ENCODE assay signal across 2 cellular contexts in the genomic region with DNA sequence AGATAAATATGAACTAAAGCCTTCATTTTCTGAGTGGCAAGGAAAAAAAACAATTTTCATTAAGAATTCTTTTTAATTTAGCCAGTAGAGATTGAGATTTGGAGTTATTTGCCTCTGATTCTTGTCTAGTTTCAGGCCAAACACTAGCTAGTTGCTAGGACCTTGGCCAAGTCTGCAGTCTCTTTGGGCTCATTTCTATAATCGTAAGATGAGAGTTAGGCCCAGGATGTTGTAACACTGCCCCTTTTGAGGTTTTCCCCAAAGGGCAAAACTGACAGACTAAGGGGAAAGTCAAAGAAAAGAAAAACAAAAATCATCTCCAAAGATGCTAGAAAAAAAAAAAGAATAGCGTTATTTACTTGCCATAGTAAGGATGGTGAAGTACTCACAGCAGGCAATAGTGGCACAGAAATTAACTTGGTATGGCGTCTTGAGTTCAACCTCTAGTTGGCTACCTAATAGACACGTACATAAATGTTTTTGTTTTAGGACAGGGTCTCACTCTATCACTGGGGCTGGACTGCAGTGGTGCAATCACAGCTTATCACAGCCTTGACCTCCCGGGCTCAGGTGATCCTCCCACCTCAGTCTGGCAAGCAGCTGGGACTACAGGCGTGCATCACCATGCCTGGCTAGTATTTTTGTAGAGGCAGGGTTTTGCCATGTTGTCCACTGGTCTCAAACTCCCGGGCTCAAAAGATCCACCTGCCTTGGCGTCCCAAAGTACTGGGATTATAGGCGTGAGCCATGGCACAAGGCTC.
TF ChIP-seq lines count a peak whose summit lies in the region.

No MANE protein-coding gene starts in this region.

TF ChIP-seq in WTC11, 78 proteins besides CTCF, POLR2A, EP300 and RAD21:
- TF ChIP-seq, protein P1, sequence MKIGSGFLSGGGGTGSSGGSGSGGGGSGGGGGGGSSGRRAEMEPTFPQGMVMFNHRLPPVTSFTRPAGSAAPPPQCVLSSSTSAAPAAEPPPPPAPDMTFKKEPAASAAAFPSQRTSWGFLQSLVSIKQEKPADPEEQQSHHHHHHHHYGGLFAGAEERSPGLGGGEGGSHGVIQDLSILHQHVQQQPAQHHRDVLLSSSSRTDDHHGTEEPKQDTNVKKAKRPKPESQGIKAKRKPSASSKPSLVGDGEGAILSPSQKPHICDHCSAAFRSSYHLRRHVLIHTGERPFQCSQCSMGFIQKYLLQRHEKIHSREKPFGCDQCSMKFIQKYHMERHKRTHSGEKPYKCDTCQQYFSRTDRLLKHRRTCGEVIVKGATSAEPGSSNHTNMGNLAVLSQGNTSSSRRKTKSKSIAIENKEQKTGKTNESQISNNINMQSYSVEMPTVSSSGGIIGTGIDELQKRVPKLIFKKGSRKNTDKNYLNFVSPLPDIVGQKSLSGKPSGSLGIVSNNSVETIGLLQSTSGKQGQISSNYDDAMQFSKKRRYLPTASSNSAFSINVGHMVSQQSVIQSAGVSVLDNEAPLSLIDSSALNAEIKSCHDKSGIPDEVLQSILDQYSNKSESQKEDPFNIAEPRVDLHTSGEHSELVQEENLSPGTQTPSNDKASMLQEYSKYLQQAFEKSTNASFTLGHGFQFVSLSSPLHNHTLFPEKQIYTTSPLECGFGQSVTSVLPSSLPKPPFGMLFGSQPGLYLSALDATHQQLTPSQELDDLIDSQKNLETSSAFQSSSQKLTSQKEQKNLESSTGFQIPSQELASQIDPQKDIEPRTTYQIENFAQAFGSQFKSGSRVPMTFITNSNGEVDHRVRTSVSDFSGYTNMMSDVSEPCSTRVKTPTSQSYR (CRISPR knock-in tag; IDR thresholded peaks at IDR 0.05): no peak

TF ChIP-seq in HEK293T, 16 proteins besides CTCF, POLR2A, EP300 and RAD21:
- TF ChIP-seq FOXK2 (IDR thresholded peaks at IDR 0.05): no peak
- no peak for TF ChIP-seq SUZ12 (IDR thresholded peaks at IDR 0.05)
- TF ChIP-seq, protein P2, sequence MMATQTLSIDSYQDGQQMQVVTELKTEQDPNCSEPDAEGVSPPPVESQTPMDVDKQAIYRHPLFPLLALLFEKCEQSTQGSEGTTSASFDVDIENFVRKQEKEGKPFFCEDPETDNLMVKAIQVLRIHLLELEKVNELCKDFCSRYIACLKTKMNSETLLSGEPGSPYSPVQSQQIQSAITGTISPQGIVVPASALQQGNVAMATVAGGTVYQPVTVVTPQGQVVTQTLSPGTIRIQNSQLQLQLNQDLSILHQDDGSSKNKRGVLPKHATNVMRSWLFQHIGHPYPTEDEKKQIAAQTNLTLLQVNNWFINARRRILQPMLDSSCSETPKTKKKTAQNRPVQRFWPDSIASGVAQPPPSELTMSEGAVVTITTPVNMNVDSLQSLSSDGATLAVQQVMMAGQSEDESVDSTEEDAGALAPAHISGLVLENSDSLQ (IDR thresholded peaks at IDR 0.05): no peak
- no peak for TF ChIP-seq NFRKB (IDR thresholded peaks at IDR 0.05)
- TF ChIP-seq ELF4 (IDR thresholded peaks at IDR 0.05): no peak
- TF ChIP-seq HDGF (IDR thresholded peaks at IDR 0.05; ENCODE audit: borderline replicate concordance): no peak
- TF ChIP-seq SP1 (IDR thresholded peaks at IDR 0.05): no peak
- TF ChIP-seq FOXM1 (IDR thresholded peaks at IDR 0.05; ENCODE audit: borderline replicate concordance): no peak
- no peak for TF ChIP-seq CTBP1 (IDR thresholded peaks at IDR 0.05; ENCODE audit: borderline replicate concordance)
- TF ChIP-seq LEF1 (IDR thresholded peaks at IDR 0.05; ENCODE audit: borderline replicate concordance): no peak
- TF ChIP-seq ZNF384 (IDR thresholded peaks at IDR 0.05): no peak
TF ChIP-seq in HEK293T: peak in this region for 0.
